ENCODE assay signal across 8 cellular contexts in the genomic region with DNA sequence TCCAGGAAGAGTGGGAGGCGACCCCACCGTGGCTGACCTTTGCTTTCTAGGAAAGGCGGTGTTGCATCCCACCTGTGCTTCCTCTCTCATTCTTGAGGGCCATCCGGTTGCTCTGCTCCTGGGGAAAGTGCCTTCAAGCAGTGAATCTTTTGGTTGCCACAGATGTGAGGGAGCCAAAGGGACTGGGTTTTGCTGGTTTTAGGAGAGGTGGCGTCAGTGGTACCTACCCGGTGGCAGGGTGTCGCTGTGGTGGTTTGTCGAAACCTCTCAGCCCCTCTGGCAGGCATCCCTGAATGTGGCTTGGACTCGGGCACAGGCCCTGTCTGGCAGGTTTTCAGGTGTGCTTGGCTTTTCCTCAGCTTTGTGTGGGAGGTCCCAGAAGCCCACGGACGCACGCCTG.
"Had no signal": no experiment of that assay in that cellular context is flagged by ENCODE, and none has a peak within 500 bp of the region (broad histone marks: within the 10 kb centered on the region; RNA-seq: fewer than 3 reads in every experiment).

No MANE protein-coding gene starts in this region.

- H3K27ac ChIP-seq: GM23248, HL-60 had no signal

- H3K4me3 ChIP-seq: GM23248, HAP-1 had no signal

- ATAC-seq: HCT116, HepG2 had no signal

- FAIRE-seq: HepG2 had no signal

- H3K4me1 ChIP-seq: HAP-1 had no signal

- H3K36me3 ChIP-seq: HAP-1 had no signal

- DNase-seq: GM23248, GOT3, H7, HFFc6 had no signal

- H3K9ac ChIP-seq: GM23248 had no signal

- H2AFZ ChIP-seq: GM23248 had no signal

- H3K9me3 ChIP-seq: HAP-1 had no signal
